Comparison of ENCODE assay signal across 8 cellular contexts in genomic region chr9:28774433-28775029, GRCh38.
DNase-seq lines count a peak whose midpoint lies in the region; TF ChIP-seq lines count a peak whose summit lies in the region.

No MANE protein-coding gene starts in this region.

- no peaks in the 10 kb centered on the region for H4K20me1 ChIP-seq in KMS-11 (ENCODE audit: insufficient read depth)

- H3K36me3 Mint-ChIP-seq in activated naive CD4-positive, alpha-beta T cell treated with anti-CD3 and anti-CD28 coated beads for 36 hours (ENCODE audit: low read depth) = no peaks in the 10 kb centered on the region

- DNase-seq in GM12865 (ENCODE audit: low read depth) (peak; percentile 22), RWPE1 (ENCODE audit: low spot score) (peak; percentile 29), glomerular visceral epithelial cell (ENCODE audit: extremely low spot score) (peak; percentile 57)
- DNase-seq in stimulated activated CD4-positive, alpha-beta T cell treated with anti-CD3 and anti-CD28 coated beads, Interleukin-2, amount 100 ng/mL, for 48 hours = no peak
- DNase-seq in stimulated activated CD4-positive, alpha-beta T cell treated with anti-CD3 and anti-CD28 coated beads, Interleukin-4, amount 100 ng/mL, for 24 hours = no peak
- no peak for DNase-seq in activated naive CD4-positive, alpha-beta T cell treated with anti-CD3 and anti-CD28 coated beads for 36 hours
- no peak for DNase-seq in activated CD4-positive, CD25-positive, alpha-beta regulatory T cell (lab: John Stamatoyannopoulos, UW)

- no peaks in the 10 kb centered on the region for H3K27me3 Mint-ChIP-seq in activated naive CD4-positive, alpha-beta T cell treated with anti-CD3 and anti-CD28 coated beads for 36 hours (ENCODE audit: low read depth)

- H3K4me3 ChIP-seq in GM12865 (ENCODE audit: low read depth, low read length) (no peak overlapping the region), KMS-11 (IDR thresholded peaks at IDR 0.05; ENCODE audit: insufficient read depth, low read depth, low read length) (no peak overlapping the region)

- H3K4me2 ChIP-seq in KMS-11 = no peak overlapping the region

- no peaks in the 10 kb centered on the region for H3K9me3 Mint-ChIP-seq in activated naive CD4-positive, alpha-beta T cell treated with anti-CD3 and anti-CD28 coated beads for 36 hours

- H3K27ac Mint-ChIP-seq in activated naive CD4-positive, alpha-beta T cell treated with anti-CD3 and anti-CD28 coated beads for 36 hours = no peak overlapping the region

- H3K27me3 ChIP-seq in KMS-11 (ENCODE audit: insufficient read depth, low read depth) = no peaks in the 10 kb centered on the region

- no peak overlapping the region for H2AFZ ChIP-seq in KMS-11 (ENCODE audit: low read depth)

- POLR2A ChIA-PET in RWPE1 (lab: Yijun Ruan, JAX; ENCODE audit: low non-redundant PET) = no interaction called here

- no peak overlapping the region for H3K9ac ChIP-seq in KMS-11

- CTCF ChIA-PET in RWPE1 (lab: Yijun Ruan, JAX) = interaction anchor here (0.6 to 1.6 kb wide), 22 partner anchors 9 to 1527 kb away, joined by 3 to 12 read pairs (median 3); partner anchors contain the start of gene LINGO2
- CTCF ChIA-PET in activated naive CD4-positive, alpha-beta T cell treated with anti-CD3 and anti-CD28 coated beads for 36 hours (lab: Charles Lee) = interaction anchor here (0.6 to 0.7 kb wide), 8 partner anchors 10 to 1701 kb away, joined by 3 to 5 read pairs (median 3); no protein-coding TSS in a partner anchor

- H3K4me3 Mint-ChIP-seq in activated naive CD4-positive, alpha-beta T cell treated with anti-CD3 and anti-CD28 coated beads for 36 hours = no peak overlapping the region

- H3K4me1 ChIP-seq in KMS-11 (ENCODE audit: low read depth, poor library complexity, severe bottlenecking) = peaks cover 16% of the 10 kb centered on the region

- no peaks in the 10 kb centered on the region for H3K79me2 ChIP-seq in KMS-11 (ENCODE audit: insufficient read depth, low read depth)

- TF ChIP-seq CTCF in GM12865 (IDR thresholded peaks at IDR 0.05; ENCODE audit: insufficient read depth, low read depth, low read length, missing control alignments) (peak; percentile 36), KMS-11 (conservative IDR thresholded peaks at IDR 0.05; ENCODE audit: low read depth, low read length) (peak; percentile 70), RWPE1 (conservative IDR thresholded peaks at IDR 0.05; ENCODE audit: low read depth) (peak; percentile 88)

- no peaks in the 10 kb centered on the region for H3K36me3 ChIP-seq in KMS-11 (ENCODE audit: insufficient read depth)

- no peaks in the 10 kb centered on the region for H3K4me1 Mint-ChIP-seq in activated naive CD4-positive, alpha-beta T cell treated with anti-CD3 and anti-CD28 coated beads for 36 hours (ENCODE audit: low read depth)

- intact Hi-C loops in activated naive CD4-positive, alpha-beta T cell treated with anti-CD3 and anti-CD28 coated beads for 36 hours (cut with micrococcal nuclease) = no loop called here

- no peak overlapping the region for H3K27ac ChIP-seq in KMS-11
- H3K27ac ChIP-seq in RWPE1 = no peak overlapping the region

Comparison
In these comparisons a context has a peak if more than half of its experiments do, and no peak if none do; other contexts are left out.
1. DNase-seq: peak in GM12865 (single experiment), RWPE1 (single experiment) and glomerular visceral epithelial cell (single experiment); none in stimulated activated CD4-positive, alpha-beta T cell treated with anti-CD3 and anti-CD28 coated beads, Interleukin-2, amount 100 ng/mL, for 48 hours (0 of 2), stimulated activated CD4-positive, alpha-beta T cell treated with anti-CD3 and anti-CD28 coated beads, Interleukin-4, amount 100 ng/mL, for 24 hours (single experiment), activated naive CD4-positive, alpha-beta T cell treated with anti-CD3 and anti-CD28 coated beads for 36 hours (single experiment) and activated CD4-positive, CD25-positive, alpha-beta regulatory T cell (0 of 4).
2. CTCF ChIP-seq: peak in every context shown above with its lines; median percentile 88 in RWPE1; 70 in KMS-11; 36 in GM12865.